Comparison of ENCODE assay signal across 7 cellular contexts in the genomic region with DNA sequence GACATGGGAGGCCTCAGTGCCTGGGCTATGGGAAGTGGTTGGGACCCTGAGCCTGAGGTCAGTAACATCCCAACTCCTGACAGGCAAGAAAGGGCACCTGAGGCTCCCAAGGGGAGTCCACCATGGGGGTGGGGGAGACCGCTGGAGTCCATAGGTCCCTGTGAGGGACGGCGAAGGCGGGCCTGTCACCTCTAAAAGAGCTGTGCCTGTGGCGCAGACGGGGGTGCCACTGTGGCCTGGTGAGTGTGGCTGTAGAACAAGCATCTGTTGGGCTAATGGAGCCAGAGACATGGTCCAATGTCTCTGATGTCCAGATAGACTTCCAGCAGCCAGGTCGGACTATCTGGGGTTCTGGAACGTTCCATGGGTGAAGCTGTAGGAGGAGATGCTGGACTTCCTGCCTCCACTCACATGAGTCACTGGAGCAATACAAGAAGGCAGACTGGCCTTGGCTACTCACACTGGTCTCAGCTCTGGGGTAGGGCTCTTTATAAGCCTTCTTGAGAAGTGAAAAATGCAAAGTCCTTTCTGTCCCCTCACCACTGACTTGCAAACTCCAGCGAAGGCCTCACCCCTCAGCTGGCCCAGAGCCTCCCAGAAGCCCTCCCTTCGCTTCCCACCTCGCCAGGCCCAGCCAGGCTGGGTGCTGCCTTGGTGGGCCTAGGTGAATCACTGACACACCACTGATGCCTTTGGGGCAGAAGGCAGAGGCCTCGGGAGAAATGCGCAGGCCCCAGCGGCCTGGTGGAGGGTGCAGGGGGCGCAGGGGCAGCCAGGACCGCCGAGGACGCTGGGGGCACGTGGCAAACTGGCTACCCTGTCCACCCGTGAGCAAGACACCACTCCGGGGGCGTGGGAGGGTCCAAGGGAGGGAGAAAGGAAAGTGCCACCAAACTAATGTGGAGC.
DNase-seq lines count a peak whose midpoint lies in the region; ATAC-seq and TF ChIP-seq lines count a peak whose summit lies in the region.

No MANE protein-coding gene starts in this region.

- H3K36me3 ChIP-seq in muscle layer of colon (ENCODE audit: insufficient read depth, low read length): no peaks in the 10 kb centered on the region

- H3K27me3 ChIP-seq in muscle layer of colon (ENCODE audit: control insufficient read depth in 1 of 2, insufficient read depth in 2 of 2, low read length in 2 of 2): no peaks in the 10 kb centered on the region

- no peaks in the 10 kb centered on the region for H3K9me3 ChIP-seq in muscle layer of colon (ENCODE audit: low read length)

- ATAC-seq in activated CD4-positive, CD25-positive, alpha-beta regulatory T cell treated with anti-CD3 and anti-CD28 coated beads, Interleukin-2, amount 50 U/mL, for 24 hours: no peak

- TF ChIP-seq CTCF in GM13977 (IDR thresholded peaks at IDR 0.05; ENCODE audit: extremely low read depth, insufficient read depth, missing control alignments): no peak

- DNase-seq in GM13977 (ENCODE audit: low spot score) (peak; percentile 67), RKO (ENCODE audit: low spot score) (peak; percentile 80), NCI-H345 (lab: John Stamatoyannopoulos, UW) (no peak), SIG-M5 treated with dmso at 0.1 percent for 504 hours (lab: John Stamatoyannopoulos, UW; ENCODE audit: unreplicated experiment) (no peak)

- in situ Hi-C loops in GM13977 (cut with MboI; ENCODE audit: low pct_unique_long_range_greater_than_20kb, low sequenced_read_pairs, unreplicated experiment): loop anchor here (10.0 kb wide), 1 partner anchor 139 kb away; no protein-coding TSS in a partner anchor

- no peak overlapping the region for H3K9ac ChIP-seq in muscle layer of colon (ENCODE audit: low read length)

- no peak overlapping the region for H3K4me3 ChIP-seq in muscle layer of colon (ENCODE audit: low read depth in 1 of 2, low read length in 2 of 2)

- H3K4me1 ChIP-seq in muscle layer of colon (ENCODE audit: insufficient read depth, low read length): peaks cover 13% of the 10 kb centered on the region

- H3K27ac ChIP-seq in cingulate gyrus (ENCODE audit: low read depth, low read length) (peak overlapping the region; percentile 91), muscle layer of colon (ENCODE audit: low read depth, low read length) (peak overlapping the region; percentile 14)

Comparison
In these comparisons a context has a peak if more than half of its experiments do, and no peak if none do; other contexts are left out.
1. DNase-seq: peak in GM13977 (single experiment) and RKO (single experiment); none in NCI-H345 (single experiment) and SIG-M5 treated with dmso at 0.1 percent for 504 hours (single experiment).